8 cellular contexts compared by ENCODE assay signal in genomic region chr3:122415104-122415744, GRCh38. TPM values are rescaled to one million over a fixed set of nuclear protein-coding genes. Genes with fewer than 3 reads are reported as not detected.
DNase-seq lines count a peak whose midpoint lies in the region; ATAC-seq, FAIRE-seq and TF ChIP-seq lines count a peak whose summit lies in the region.

No MANE protein-coding gene starts in this region.

- DNase-seq in CD4-positive, alpha-beta memory T cell, result peak; percentile 49 to 76 (median 52)
- peak; percentile 54 to 60 for DNase-seq in activated T-cell treated with anti-CD3 and anti-CD28 coated beads, Interleukin-2, amount 50 U/mL, for 48 hours
- peak; percentile 24 to 47 for DNase-seq in foreskin keratinocyte
- DNase-seq in pancreas, result peak in 5 of 6 donors; percentile 45 to 73 (median 66)
- no peak for DNase-seq in NCI-H1105 (lab: John Stamatoyannopoulos, UW)
- no peak for DNase-seq in SW 1271 (lab: John Stamatoyannopoulos, UW)

- peak overlapping the region; percentile 71 for H3K9ac ChIP-seq in HUES6 (ENCODE audit: low read length)

- TF ChIP-seq CTCF in foreskin keratinocyte (conservative IDR thresholded peaks at IDR 0.05) (no peak), pancreas (IDR thresholded peaks at IDR 0.05) (no peak)

- ATAC-seq in GM21447 (IDR thresholded peaks at IDR 0.05; ENCODE audit: unreplicated experiment), result peak; percentile 51
- peak; percentile 57 for ATAC-seq in foreskin keratinocyte
- peak; percentile 63 to 79 (median 72) for ATAC-seq in pancreas

- peak overlapping the region; percentile 61 to 63 for H3K4me3 ChIP-seq in CD4-positive, alpha-beta memory T cell (ENCODE audit: low read length in 2 of 2)
- H3K4me3 ChIP-seq in HUES6 (ENCODE audit: low read depth, low read length) (peak overlapping the region; percentile 95), pancreas (peak overlapping the region; percentile 51 to 82 (median 66))

- H3K27me3 Mint-ChIP-seq in CD4-positive, alpha-beta memory T cell, result no peaks in the 10 kb centered on the region

- H3K27me3 ChIP-seq in CD4-positive, alpha-beta memory T cell (ENCODE audit: insufficient read depth, low read length), result no peaks in the 10 kb centered on the region
- H3K27me3 ChIP-seq in HUES6 (ENCODE audit: control insufficient read depth, insufficient read depth, low read length) (no peaks in the 10 kb centered on the region), foreskin keratinocyte (no peaks in the 10 kb centered on the region), pancreas (no peaks in the 10 kb centered on the region)

- no peak for FAIRE-seq in pancreas (lab: Jason Lieb, UNC)

- peak overlapping the region; percentile 93 for H3K27ac ChIP-seq in CD4-positive, alpha-beta memory T cell (ENCODE audit: low read depth, low read length)
- no peak overlapping the region for H3K27ac ChIP-seq in HUES6 (ENCODE audit: low read depth, low read length)
- peak overlapping the region; percentile 33 for H3K27ac ChIP-seq in foreskin keratinocyte
- peak overlapping the region; percentile 83 to 94 (median 89) for H3K27ac ChIP-seq in pancreas

- CTCF ChIA-PET in CD4-positive, alpha-beta memory T cell (lab: Charles Lee; ENCODE audit: partially characterized antibody), result interaction anchor here (1.0 to 4.5 kb wide), 3 partner anchors 32 to 264 kb away, joined by 3 to 33 read pairs (median 16); partner anchors contain the start of genes FAM162A, MIX23 and PARP14

- H3K9me3 ChIP-seq in CD4-positive, alpha-beta memory T cell (ENCODE audit: control insufficient read depth in 1 of 2, low read length in 2 of 2), result no peaks in the 10 kb centered on the region
- H3K9me3 ChIP-seq in HUES6 (ENCODE audit: control insufficient read depth, insufficient read depth, low read depth, low read length) (no peaks in the 10 kb centered on the region), pancreas (no peaks in the 10 kb centered on the region)

- intact Hi-C loops in CD4-positive, alpha-beta memory T cell (cut with micrococcal nuclease), result loop anchor here (5.0 to 10.0 kb wide), 2 partner anchors 377 to 1170 kb away; partner anchors contain the start of genes HACD2 and HSPBAP1
- intact Hi-C loops in pancreas (cut with DNase I), result no loop called here

- peaks cover 6 to 41% of the 10 kb centered on the region in 2 donors for H3K36me3 Mint-ChIP-seq in CD4-positive, alpha-beta memory T cell

- H3K36me3 ChIP-seq in CD4-positive, alpha-beta memory T cell (ENCODE audit: insufficient read depth, low read length), result peaks cover 20% of the 10 kb centered on the region
- peaks cover 14% of the 10 kb centered on the region for H3K36me3 ChIP-seq in HUES6 (ENCODE audit: control insufficient read depth, insufficient read depth, low read length)
- peaks cover 0 to 5% (median under 1%) of the 10 kb centered on the region in 3 donors for H3K36me3 ChIP-seq in pancreas

- WGBS in pancreas, 2 donors, result 13% methylated on average over 10 of the region's 10 CpGs

- H3K27ac Mint-ChIP-seq in CD4-positive, alpha-beta memory T cell, result peak overlapping the region; percentile 97 to 100 (median 100)

- H3K4me1 Mint-ChIP-seq in CD4-positive, alpha-beta memory T cell, result peaks cover 39 to 68% (median 51%) of the 10 kb centered on the region in 4 donors

- H3K4me1 ChIP-seq in CD4-positive, alpha-beta memory T cell (ENCODE audit: insufficient read depth, low read length), result peaks cover 35% of the 10 kb centered on the region
- H3K4me1 ChIP-seq in HUES6 (ENCODE audit: control insufficient read depth, insufficient read depth, low read length) (0 out of 2 replicates have a peak, but pooled peaks cover 3% of the 10 kb centered on the region), foreskin keratinocyte (no peaks in the 10 kb centered on the region), pancreas (peaks cover 17 to 30% (median 27%) of the 10 kb centered on the region in 3 donors)

- H3K9me3 Mint-ChIP-seq in CD4-positive, alpha-beta memory T cell, result peaks cover 0 to 4% (median 0%) of the 10 kb centered on the region in 8 donors

- peak overlapping the region; percentile 96 to 100 (median 98) for H3K4me3 Mint-ChIP-seq in CD4-positive, alpha-beta memory T cell

- POLR2A ChIA-PET in CD4-positive, alpha-beta memory T cell (lab: Charles Lee; ENCODE audit: partially characterized antibody), result interaction anchor here (0.6 to 5.7 kb wide), 22 partner anchors 8 to 869 kb away, joined by 3 to 108 read pairs (median 9); partner anchors contain the start of genes DTX3L, FAM162A, HSPBAP1 and KPNA1

RNA-seq across cellular contexts. Expression of gene WDR5B, which starts 0.6 kb away (rescaled TPM):
- total RNA-seq in CD4-positive, alpha-beta memory T cell, result 10 to 100 TPM; 19.2 to 19.4 TPM
- 1 to 10 TPM; 1.0 to 2.3 TPM for polyA plus RNA-seq in CD4-positive, alpha-beta memory T cell
- total RNA-seq in foreskin keratinocyte (2.2 and 2.5 TPM in 2 replicates), pancreas (1 to 10 TPM; 2.6 to 5.4 (median 3.3) TPM)
- polyA plus RNA-seq in foreskin keratinocyte (1.3 and 1.4 TPM in 2 replicates), pancreas (1 to 10 TPM; 2.3 to 3.9 TPM)

RNA-seq across cellular contexts. Expression of gene FAM162A, which starts 31.2 kb away (rescaled TPM):
- 10 to 100 TPM; 31.1 to 32.8 TPM for total RNA-seq in CD4-positive, alpha-beta memory T cell
- 100 to 1,000 TPM in 1 of 2 donors, 10 to 100 TPM in 1; 96.6 to 136 TPM for polyA plus RNA-seq in CD4-positive, alpha-beta memory T cell
- total RNA-seq in foreskin keratinocyte (41.3 and 51.5 TPM in 2 replicates), pancreas (10 to 100 TPM; 32.8 to 60.4 (median 43.9) TPM)
- polyA plus RNA-seq in foreskin keratinocyte (66.0 and 81.6 TPM in 2 replicates), pancreas (10 to 100 TPM; 53.1 to 74.3 TPM)

RNA-seq across cellular contexts. Expression of gene MIX23, which starts 32.2 kb away (rescaled TPM):
- total RNA-seq in CD4-positive, alpha-beta memory T cell, result 10 to 100 TPM; 23.4 to 25.1 TPM
- polyA plus RNA-seq in CD4-positive, alpha-beta memory T cell, result 1 to 10 TPM; 5.3 to 8.9 TPM
- total RNA-seq in foreskin keratinocyte, result 46.5 and 62.3 TPM in 2 replicates
- 61.1 and 78.6 TPM in 2 replicates for polyA plus RNA-seq in foreskin keratinocyte
- total RNA-seq in pancreas, result 10 to 100 TPM in 5 of 6 donors, 1 to 10 TPM in 1; 9.3 to 15.2 (median 13.1) TPM
- polyA plus RNA-seq in pancreas, result 10 to 100 TPM; 28.5 to 28.6 TPM

Comparison
In these comparisons a context has a peak if more than half of its experiments do, and no peak if none do; other contexts are left out.
1. DNase-seq: peak in CD4-positive, alpha-beta memory T cell (5 of 5), activated T-cell treated with anti-CD3 and anti-CD28 coated beads, Interleukin-2, amount 50 U/mL, for 48 hours (2 of 2), foreskin keratinocyte (2 of 2) and pancreas (5 of 6); none in NCI-H1105 (single experiment) and SW 1271 (0 of 2).
2. Peak in every context shown above with its lines, with median percentiles within 50 percentile points of each other: H3K4me3 ChIP-seq and ATAC-seq.